ENCODE assay signal across 8 cellular contexts in the genomic region with DNA sequence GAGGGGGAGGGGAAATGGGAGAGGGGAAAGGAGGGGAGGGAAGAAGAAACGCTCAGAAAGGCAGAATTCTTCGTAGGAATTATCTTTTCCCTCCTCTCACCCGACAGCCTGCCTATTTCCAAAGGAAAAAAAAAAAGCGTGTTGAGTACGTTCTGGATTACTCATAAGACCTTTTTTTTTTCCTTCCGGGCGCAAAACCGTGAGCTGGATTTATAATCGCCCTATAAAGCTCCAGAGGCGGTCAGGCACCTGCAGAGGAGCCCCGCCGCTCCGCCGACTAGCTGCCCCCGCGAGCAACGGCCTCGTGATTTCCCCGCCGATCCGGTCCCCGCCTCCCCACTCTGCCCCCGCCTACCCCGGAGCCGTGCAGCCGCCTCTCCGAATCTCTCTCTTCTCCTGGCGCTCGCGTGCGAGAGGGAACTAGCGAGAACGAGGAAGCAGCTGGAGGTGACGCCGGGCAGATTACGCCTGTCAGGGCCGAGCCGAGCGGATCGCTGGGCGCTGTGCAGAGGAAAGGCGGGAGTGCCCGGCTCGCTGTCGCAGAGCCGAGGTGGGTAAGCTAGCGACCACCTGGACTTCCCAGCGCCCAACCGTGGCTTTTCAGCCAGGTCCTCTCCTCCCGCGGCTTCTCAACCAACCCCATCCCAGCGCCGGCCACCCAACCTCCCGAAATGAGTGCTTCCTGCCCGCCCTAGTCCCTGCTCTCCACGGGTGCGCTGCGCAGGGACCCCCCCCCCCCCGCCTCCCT. TPM values are rescaled to one million over a fixed set of nuclear protein-coding genes. Genes with fewer than 3 reads are reported as not detected.
DNase-seq lines count a peak whose midpoint lies in the region; ATAC-seq and TF ChIP-seq lines count a peak whose summit lies in the region.

A gene (plus strand): TSS at position 389 of the 748 bp plus-strand sequence. CDS start 1,705 bp downstream, outside the sequence.

- H3K27ac ChIP-seq in VCaP = peak within 1 kb of the TSS; percentile 71

- DNase-seq in DMS53 treated with DMSO at 0.1 percent for 48 hours (lab: John Stamatoyannopoulos, UW; ENCODE audit: unreplicated experiment) (peak; percentile 96), NCI-H2196 (lab: John Stamatoyannopoulos, UW; ENCODE audit: unreplicated experiment) (peak; percentile 82), dermis blood vessel endothelial cell (peak; percentile 77), lower leg skin (ENCODE audit: low spot score in 2 of 2) (peak; percentile 48 to 94), globus pallidus (ENCODE audit: low spot score) (no peak)
- peak; percentile 34 to 74 (median 43) for DNase-seq in stimulated activated CD4-positive, alpha-beta T cell treated with anti-CD3 and anti-CD28 coated beads, TNF-alpha, amount 100 ng/mL, for 24 hours (ENCODE audit: low read depth in 3 of 3)

- TF ChIP-seq CTCF in VCaP (conservative IDR thresholded peaks at IDR 0.05) = no peak
- no peak for TF ChIP-seq CTCF in lower leg skin (IDR thresholded peaks at IDR 0.05)

- peak within 1 kb of the TSS; percentile 13 for H3K4me3 ChIP-seq in lower leg skin (ENCODE audit: low read depth, poor library complexity, severe bottlenecking)

- TF ChIP-seq POLR2A in lower leg skin (IDR thresholded peaks at IDR 0.05) = no peak

- WGBS in lower leg skin, 2 donors = 0% methylated on average over 27 to 59 of the region's 59 CpGs

- ATAC-seq in HG02798 (IDR thresholded peaks at IDR 0.05; ENCODE audit: poor library complexity, unreplicated experiment) = peak; percentile 65

- intact Hi-C loops in lower leg skin (cut with DNase I; ENCODE audit: low total_unique reads) = loop anchor here (10.0 kb wide), 1 partner anchor 332 kb away; no protein-coding TSS in a partner anchor

RNA-seq across cellular contexts. Expression of the gene that starts here (rescaled TPM):
- total RNA-seq in dermis blood vessel endothelial cell (0.47 TPM in 1 of 2 replicates, not detected in the other), lower leg skin (under 1 TPM in 1 of 4 donors, not detected in 3; 0.05 TPM)

Comparison
In these comparisons a context has a peak if more than half of its experiments do, and no peak if none do; other contexts are left out.
1. Peak in DNase-seq in dermis blood vessel endothelial cell; RNA of the gene not detected or under 1 TPM.
2. Peak in DNase-seq and H3K4me3 ChIP-seq in lower leg skin; RNA of the gene not detected or under 1 TPM.